1 cellular context compared by ENCODE assay signal in genomic region chr15:88897456-88898194, GRCh38.
TF ChIP-seq lines count a peak whose summit lies in the region.

No MANE protein-coding gene starts in this region.

TF ChIP-seq in K562, 482 proteins besides CTCF, POLR2A, EP300 and RAD21 (continued from another document):
- TF ChIP-seq, protein P1, sequence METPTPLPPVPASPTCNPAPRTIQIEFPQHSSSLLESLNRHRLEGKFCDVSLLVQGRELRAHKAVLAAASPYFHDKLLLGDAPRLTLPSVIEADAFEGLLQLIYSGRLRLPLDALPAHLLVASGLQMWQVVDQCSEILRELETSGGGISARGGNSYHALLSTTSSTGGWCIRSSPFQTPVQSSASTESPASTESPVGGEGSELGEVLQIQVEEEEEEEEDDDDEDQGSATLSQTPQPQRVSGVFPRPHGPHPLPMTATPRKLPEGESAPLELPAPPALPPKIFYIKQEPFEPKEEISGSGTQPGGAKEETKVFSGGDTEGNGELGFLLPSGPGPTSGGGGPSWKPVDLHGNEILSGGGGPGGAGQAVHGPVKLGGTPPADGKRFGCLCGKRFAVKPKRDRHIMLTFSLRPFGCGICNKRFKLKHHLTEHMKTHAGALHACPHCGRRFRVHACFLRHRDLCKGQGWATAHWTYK (CRISPR knock-in tag; IDR thresholded peaks at IDR 0.05): no peak
- no peak for TF ChIP-seq ZNF280A (IDR thresholded peaks at IDR 0.05; ENCODE audit: low read depth, partially characterized antibody)
- no peak for TF ChIP-seq NUFIP1 (IDR thresholded peaks at IDR 0.05; ENCODE audit: partially characterized antibody)
- 0 out of 2 replicates have a peak, but pooled peaks have one; percentile 4 for TF ChIP-seq CREB1 (IDR thresholded peaks at IDR 0.05)
- no peak for TF ChIP-seq CREB1 (CRISPR knock-in tag; IDR thresholded peaks at IDR 0.05)
- TF ChIP-seq RBFOX2 (IDR thresholded peaks at IDR 0.05; ENCODE audit: low read depth, low read length): peak; percentile 36; the same call in 1 of the 2 replicates
